ENCODE assay signal across 27 cellular contexts in the genomic region with DNA sequence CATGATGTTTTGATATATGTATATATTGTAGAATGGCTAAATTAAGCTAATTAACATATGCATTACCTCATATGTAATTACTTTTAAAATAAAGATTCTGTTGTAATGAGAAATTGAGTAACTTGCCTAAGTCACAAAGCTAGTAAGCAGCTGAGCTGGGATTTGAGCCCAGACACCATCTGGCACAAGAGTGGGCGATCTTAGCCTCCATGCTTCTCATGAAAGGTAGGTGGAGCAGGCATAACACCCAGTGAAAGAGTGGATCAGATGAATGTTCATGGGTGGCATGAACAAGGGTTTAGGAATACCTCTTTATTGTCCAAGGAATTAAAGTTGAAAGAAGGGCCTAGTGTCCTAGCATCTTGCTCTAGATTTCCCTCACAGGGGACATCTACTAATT.
"Had no signal": no experiment of that assay in that cellular context is flagged by ENCODE, and none has a peak within 500 bp of the region (broad histone marks: within the 10 kb centered on the region; RNA-seq: fewer than 3 reads in every experiment).

No MANE protein-coding gene starts in this region.

- DNase-seq: colonic mucosa; effector memory CD8-positive, alpha-beta T cell; erythroblast; esophagus squamous epithelium; head of caudate nucleus; kidney; mucosa of descending colon; naive B cell; stimulated activated CD4-positive, alpha-beta T cell treated with anti-CD3 and anti-CD28 coated beads, Interleukin-12 subunit alpha, Interleukin-12 subunit beta, amount 100 ng/mL, for 4 hours; stimulated activated CD4-positive, alpha-beta T cell treated with anti-CD3 and anti-CD28 coated beads, Interleukin-1b, Interleukin-23, amount 100 ng/mL, for 48 hours; stimulated activated CD4-positive, alpha-beta T cell treated with anti-CD3 and anti-CD28 coated beads, Interleukin-4, amount 100 ng/mL, for 1 hour; stimulated activated CD8-positive, alpha-beta memory T cell treated with anti-CD3 and anti-CD28 coated beads, Interleukin-4, amount 100 ng/mL, for 48 hours; stimulated activated naive CD4-positive, alpha-beta T cell; stimulated activated naive CD8-positive, alpha-beta T cell treated with anti-CD3 and anti-CD28 coated beads, Interleukin-15, amount 100 ng/mL, for 72 hours; transverse colon; upper lobe of right lung; uterus had no signal

- H3K4me3 ChIP-seq: colonic mucosa, esophagus squamous epithelium, lung, mucosa of descending colon, prostate gland, right atrium auricular region, smooth muscle cell, suprapubic skin, transverse colon, upper lobe of right lung, uterus had no signal

- ATAC-seq: effector memory CD8-positive, alpha-beta T cell; left lobe of liver; mucosa of descending colon; natural killer cell treated with Interleukin-12 subunit alpha and Interleukin-12 subunit beta and Interleukin-15 and Interleukin-18, amount 100 ng/mL, for 72 hours; sciatic nerve; stimulated activated naive CD8-positive, alpha-beta T cell treated with anti-CD3 and anti-CD28 coated beads, Interleukin-15, amount 100 ng/mL, for 72 hours; upper lobe of right lung had no signal

- H3K27ac ChIP-seq: colonic mucosa, esophagus squamous epithelium, neutrophil, parathyroid adenoma, prostate gland, right atrium auricular region, suprapubic skin, transverse colon, upper lobe of right lung, uterus had no signal

- H3K27me3 ChIP-seq: colonic mucosa, esophagus squamous epithelium, neutrophil, right atrium auricular region, suprapubic skin, transverse colon, upper lobe of right lung, uterus had no signal
